Comparison of ENCODE assay signal across 23 cellular contexts in genomic region chr4:171715973-171716372, GRCh38.
"Had no signal": no experiment of that assay in that cellular context is flagged by ENCODE, and none has a peak within 500 bp of the region (broad histone marks: within the 10 kb centered on the region; RNA-seq: fewer than 3 reads in every experiment).

No MANE protein-coding gene starts in this region.

- H3K9me3 ChIP-seq: SJSA1 had no signal

- H3K9ac ChIP-seq: KMS-11 had no signal

- H3K4me2 ChIP-seq: KMS-11 had no signal

- ATAC-seq: K562 had no signal

- H3K27me3 Mint-ChIP-seq: IgD-negative memory B cell had no signal

- H3K27ac Mint-ChIP-seq: IgD-negative memory B cell had no signal

- H3K36me3 ChIP-seq: SJSA1 had no signal

- DNase-seq: Kasumi-1, NCI-H1092, NCI-H1105 treated with DMSO at 0.1 percent for 48 hours, NCI-H1417 treated with DMSO at 0.1 percent for 48 hours, NCI-H146, NCI-H1694 treated with DMSO at 0.1 percent for 48 hours, NCI-H1930, NCI-H2081, NCI-H2107, NCI-H2227 treated with DMSO at 0.1 percent for 48 hours, NCI-H446, NCI-H510A, NCI-H524 treated with DMSO at 0.1 percent for 48 hours, NCI-H69, NCI-H774, Right ventricle myocardium superior, RPMI8226, SIG-M5 had no signal

- H3K4me3 ChIP-seq: K562, SJSA1, SK-N-MC had no signal

- H3K4me3 Mint-ChIP-seq: IgD-negative memory B cell had no signal

- H3K27ac ChIP-seq: KMS-11, SJSA1, SK-N-MC had no signal

- H3K4me1 ChIP-seq: SJSA1 had no signal

- H3K27me3 ChIP-seq: SJSA1 had no signal
